ENCODE assay signal across 8 cellular contexts in genomic region chr7:30743371-30744074, GRCh38. TPM values are rescaled to one million over a fixed set of nuclear protein-coding genes. Genes with fewer than 3 reads are reported as not detected.
DNase-seq lines count a peak whose midpoint lies in the region; ATAC-seq and TF ChIP-seq lines count a peak whose summit lies in the region.

No MANE protein-coding gene starts in this region.

- H3K36me3 ChIP-seq in mucosa of descending colon (ENCODE audit: low read depth): no peaks in the 10 kb centered on the region

- no peaks in the 10 kb centered on the region for H3K4me1 ChIP-seq in mucosa of descending colon (ENCODE audit: low read depth)

- no peaks in the 10 kb centered on the region for H3K36me3 Mint-ChIP-seq in effector memory CD8-positive, alpha-beta T cell (ENCODE audit: insufficient read depth)

- in situ Hi-C loops in G401 (cut with HindIII; ENCODE audit: low sequenced_read_pairs): no loop called here

- DNase-seq in G401 (ENCODE audit: low spot score): peak; percentile 33
- DNase-seq in LHCN-M2 (ENCODE audit: low read depth): peak; percentile 36
- no peak for DNase-seq in effector memory CD8-positive, alpha-beta T cell
- DNase-seq in mucosa of descending colon: no peak
- no peak for DNase-seq in germinal center (ENCODE audit: low spot score)
- no peak for DNase-seq in NCI-H128 (lab: John Stamatoyannopoulos, UW; ENCODE audit: unreplicated experiment)
- no peak for DNase-seq in foreskin melanocyte

- peak overlapping the region; percentile 47 to 54 for H3K4me3 Mint-ChIP-seq in effector memory CD8-positive, alpha-beta T cell

- peaks cover 20 to 28% of the 10 kb centered on the region in 2 donors for H3K4me1 Mint-ChIP-seq in effector memory CD8-positive, alpha-beta T cell (ENCODE audit: low read depth in 2 of 2)

- intact Hi-C loops in mucosa of descending colon (cut with DNase I, micrococcal nuclease): no loop called here

- TF ChIP-seq CTCF in mucosa of descending colon (IDR thresholded peaks at IDR 0.05): no peak

- H3K9me3 ChIP-seq in mucosa of descending colon: no peaks in the 10 kb centered on the region

- no peak overlapping the region for H3K4me3 ChIP-seq in mucosa of descending colon

- peak overlapping the region; percentile 56 to 91 for H3K27ac Mint-ChIP-seq in effector memory CD8-positive, alpha-beta T cell

- no peaks in the 10 kb centered on the region for H3K27me3 Mint-ChIP-seq in effector memory CD8-positive, alpha-beta T cell

- no peaks in the 10 kb centered on the region for H3K9me3 Mint-ChIP-seq in effector memory CD8-positive, alpha-beta T cell

- no peak for ATAC-seq in effector memory CD8-positive, alpha-beta T cell (replicated peaks)
- ATAC-seq in mucosa of descending colon: peak; percentile 19
- ATAC-seq in HG02840 (IDR thresholded peaks at IDR 0.05; ENCODE audit: low FRiP score, unreplicated experiment): no peak

RNA-seq across cellular contexts. Expression of gene INMT, which starts 8.4 kb away (rescaled TPM):
- 0.17 TPM in 1 of 2 replicates, not detected in the other for total RNA-seq in G401 (2014; rRNA removed; shearing (Covaris generic))
- total RNA-seq in LHCN-M2 (2014; rRNA removed): 1.4 and 1.7 TPM in 2 replicates
- 1.1 TPM for polyA plus RNA-seq in LHCN-M2 (2012)
- total RNA-seq in mucosa of descending colon: 1 to 10 TPM; 1.6 to 7.5 (median 7.2) TPM

RNA-seq across cellular contexts. Expression of gene MINDY4, which starts 27.7 kb away (rescaled TPM):
- total RNA-seq in G401 (2014; rRNA removed; shearing (Covaris generic)): 6.8 and 7.5 TPM in 2 replicates
- total RNA-seq in LHCN-M2 (2014; rRNA removed) (3.7 and 5.1 TPM in 2 replicates), mucosa of descending colon (1 to 10 TPM; 4.0 to 9.1 (median 4.7) TPM)
- 1.4 TPM for polyA plus RNA-seq in LHCN-M2 (2012)

Comparison
In these comparisons a context has a peak if more than half of its experiments do, and no peak if none do; other contexts are left out.
1. DNase-seq: peak in G401 (single experiment) and LHCN-M2 (single experiment); none in effector memory CD8-positive, alpha-beta T cell (0 of 3), mucosa of descending colon (0 of 3), germinal center (single experiment), NCI-H128 (single experiment) and foreskin melanocyte (single experiment).